In genomic region chr6:81485395-81485794, GRCh38 we compare ENCODE assay signal across 25 cellular contexts.
"Had no signal": no experiment of that assay in that cellular context is flagged by ENCODE, and none has a peak within 500 bp of the region (broad histone marks: within the 10 kb centered on the region; RNA-seq: fewer than 3 reads in every experiment).

No MANE protein-coding gene starts in this region.

- H3K4me3 ChIP-seq: colonic mucosa, psoas muscle, smooth muscle cell, thyroid gland, vagina had no signal

- H3K4me1 ChIP-seq: colonic mucosa, psoas muscle, thyroid gland, vagina had no signal

- DNase-seq: colonic mucosa; effector CD8-positive, alpha-beta T cell; endodermal cell; foreskin melanocyte; hypothalamus; immature natural killer cell; mesenchymal stem cell; naive thymus-derived CD8-positive, alpha-beta T cell; nephron progenitor cell; posterior cingulate gyrus; psoas muscle; stimulated activated CD4-positive, alpha-beta T cell treated with anti-CD3 and anti-CD28 coated beads, Interleukin-12 subunit alpha, Interleukin-12 subunit beta, amount 100 ng/mL, for 4 hours; stimulated activated CD4-positive, alpha-beta T cell treated with anti-CD3 and anti-CD28 coated beads, Interleukin-1b, Interleukin-23, amount 100 ng/mL, for 48 hours; stimulated activated CD4-positive, alpha-beta T cell treated with anti-CD3 and anti-CD28 coated beads, Interleukin-4, amount 100 ng/mL, for 1 hour; stimulated activated CD8-positive, alpha-beta memory T cell treated with anti-CD3 and anti-CD28 coated beads, Interleukin-4, amount 100 ng/mL, for 48 hours; stimulated activated naive CD4-positive, alpha-beta T cell; stimulated activated naive CD8-positive, alpha-beta T cell treated with anti-CD3 and anti-CD28 coated beads, Interleukin-15, amount 100 ng/mL, for 72 hours; thyroid gland; trophoblast cell had no signal

- H3K36me3 ChIP-seq: colonic mucosa, thyroid gland, vagina had no signal

- ATAC-seq: esophagus mucosa; left lobe of liver; naive thymus-derived CD8-positive, alpha-beta T cell; psoas muscle; sciatic nerve; stimulated activated naive CD8-positive, alpha-beta T cell treated with anti-CD3 and anti-CD28 coated beads, Interleukin-15, amount 100 ng/mL, for 72 hours had no signal

- H3K27ac ChIP-seq: colonic mucosa, epithelial cell of prostate, psoas muscle, thyroid gland, vagina had no signal

- H3K4me2 ChIP-seq: smooth muscle cell had no signal

- H3K27me3 ChIP-seq: colonic mucosa, thyroid gland, vagina had no signal

- H3K9me3 ChIP-seq: colonic mucosa, psoas muscle, thyroid gland, vagina had no signal
